Comparison of ENCODE assay signal across 15 cellular contexts in genomic region chr9:104860280-104860679, GRCh38.
DNase-seq lines count a peak whose midpoint lies in the region; ATAC-seq, FAIRE-seq and TF ChIP-seq lines count a peak whose summit lies in the region.
"Had no signal": no experiment of that assay in that cellular context is flagged by ENCODE, and none has a peak within 500 bp of the region (broad histone marks: within the 10 kb centered on the region; RNA-seq: fewer than 3 reads in every experiment).

No MANE protein-coding gene starts in this region.

- peaks cover 55% of the 10 kb centered on the region for H3K4me1 ChIP-seq in Karpas-422 (ENCODE audit: low read length)
- H3K4me1 ChIP-seq in K562 (replicated peaks in 1 of 2; ENCODE audit: control insufficient read depth in 2 of 2, insufficient read depth in 2 of 2, low read length in 2 of 2), result no peaks in the 10 kb centered on the region

- H4K20me1 ChIP-seq in Karpas-422 (ENCODE audit: insufficient read depth, low read depth, low read length) (no peaks in the 10 kb centered on the region), K562 (replicated peaks; ENCODE audit: control insufficient read depth, insufficient read depth, low read length) (no peaks in the 10 kb centered on the region)

- H3K79me2 ChIP-seq in Karpas-422 (ENCODE audit: low read length), result no peaks in the 10 kb centered on the region
- no peaks in the 10 kb centered on the region for H3K79me2 ChIP-seq in K562 (ENCODE audit: control insufficient read depth, insufficient read depth, low read length)

- TF ChIP-seq POLR2A in K562 (conservative IDR thresholded peaks at IDR 0.05), result no peak

- H3K27me3 ChIP-seq in Karpas-422 (ENCODE audit: low read length) (no peaks in the 10 kb centered on the region), K562 (ENCODE audit: control insufficient read depth in 2 of 2, insufficient read depth in 2 of 2, low read length in 2 of 2) (peaks cover 9 to 18% of the 10 kb centered on the region in 2 experiments; a peak in 4 of 5 replicates)
- H3K27me3 ChIP-seq: SJSA1 had no signal

- H3K36me3 ChIP-seq in Karpas-422 (ENCODE audit: insufficient read depth, low read length), result no peaks in the 10 kb centered on the region
- H3K36me3 ChIP-seq in K562 (ENCODE audit: control insufficient read depth, insufficient read depth, low read length), result no peaks in the 10 kb centered on the region

- ATAC-seq in GM18519 (IDR thresholded peaks at IDR 0.05; ENCODE audit: low FRiP score, unreplicated experiment), result peak; percentile 54
- no peak for ATAC-seq in K562
- peak; percentile 86 for ATAC-seq in stimulated activated memory B cell treated with anti-CD40 and anti-IgM and Interleukin-4, amounts not matched to agents 10 μg/mL and 1 μg/mL and 100 μg/mL, for 72 hours
- ATAC-seq in GM21786 (IDR thresholded peaks at IDR 0.05; ENCODE audit: unreplicated experiment), result no peak

- H2AFZ ChIP-seq in Karpas-422 (ENCODE audit: low read length) (no peak overlapping the region), K562 (ENCODE audit: low read depth, low read length) (no peak overlapping the region)

- H3K27ac ChIP-seq in Karpas-422 (ENCODE audit: low read length) (peak overlapping the region; percentile 34; the same call in 1 of the 2 replicates), K562 (ENCODE audit: extremely low read depth, low read depth, low read length) (no peak overlapping the region)
- H3K27ac ChIP-seq: SJSA1 had no signal

- intact Hi-C loops in K562 (cut with micrococcal nuclease), result no loop called here

- H3K4me2 ChIP-seq in Karpas-422 (ENCODE audit: low read depth, low read length, poor library complexity, severe bottlenecking) (no peak overlapping the region), K562 (ENCODE audit: insufficient read depth, low read length) (no peak overlapping the region)

- no peak overlapping the region for H3K9ac ChIP-seq in Karpas-422 (ENCODE audit: low read length)
- no peak overlapping the region for H3K9ac ChIP-seq in K562 (ENCODE audit: insufficient read depth in 1 of 2, low read depth in 2 of 2, low read length in 2 of 2)

- no peak for FAIRE-seq in K562 (lab: Jason Lieb, UNC)
- FAIRE-seq: urothelium cell line had no signal

- no peaks in the 10 kb centered on the region for H3K27me3 Mint-ChIP-seq in stimulated activated memory B cell treated with anti-CD40 and anti-IgM and Interleukin-4, amounts not matched to agents 10 μg/mL and 1 μg/mL and 100 μg/mL, for 72 hours
- 0 out of 2 replicates have a peak, but pooled peaks cover 3% of the 10 kb centered on the region for H3K27me3 Mint-ChIP-seq in HFFc6 (ENCODE audit: insufficient read depth)
- H3K27me3 Mint-ChIP-seq: activated CD4-positive, alpha-beta T cell treated with anti-CD3 and anti-CD28 coated beads, Interleukin-2, amount 10 ng/mL, durations not matched to agents 7 days and 5 days had no signal

- H3K4me3 Mint-ChIP-seq in stimulated activated memory B cell treated with anti-CD40 and anti-IgM and Interleukin-4, amounts not matched to agents 10 μg/mL and 1 μg/mL and 100 μg/mL, for 72 hours, result no peak overlapping the region
- H3K4me3 Mint-ChIP-seq in HFFc6, result no peak overlapping the region
- H3K4me3 Mint-ChIP-seq: activated CD4-positive, alpha-beta T cell treated with anti-CD3 and anti-CD28 coated beads, Interleukin-2, amount 10 ng/mL, durations not matched to agents 7 days and 5 days had no signal

- no peak for TF ChIP-seq EP300 in K562 (IDR thresholded peaks at IDR 0.05; ENCODE audit: low read length)

- in situ Hi-C loops in K562 (cut with MboI), result loop anchor here (5.0 to 10.0 kb wide), 2 partner anchors 297 to 555 kb away; no protein-coding TSS in a partner anchor

- TF ChIP-seq RAD21 in K562 (CRISPR knock-in tag; conservative IDR thresholded peaks at IDR 0.05 in 1 of 2, IDR thresholded peaks at IDR 0.05 in 1 of 2), result no peak

- no peaks in the 10 kb centered on the region for H3K9me3 ChIP-seq in Karpas-422 (ENCODE audit: low read length)
- no peaks in the 10 kb centered on the region for H3K9me3 ChIP-seq in K562 (replicated peaks; ENCODE audit: control insufficient read depth, insufficient read depth, low read depth, low read length)
- H3K9me3 ChIP-seq: SJSA1 had no signal

- DNase-seq in Karpas-422, result peak; percentile 56
- no peak for DNase-seq in K562 (ENCODE audit: extremely low read depth in 1 of 4, low spot score in 3 of 4)
- DNase-seq in SW480 (ENCODE audit: low spot score), result no peak
- DNase-seq in activated gamma-delta T cell treated with Interleukin-2 at 50 U/mL for 16 hours, result no peak
- no peak for DNase-seq in HFFc6
- DNase-seq: activated CD4-positive, alpha-beta T cell treated with anti-CD3 and anti-CD28 coated beads, Interleukin-2, amount 10 ng/mL, durations not matched to agents 7 days and 5 days; central memory CD4-positive, alpha-beta T cell; DMS 273 treated with DMSO at 0.1 percent for 48 hours; foreskin melanocyte; NCI-H226 had no signal

- H3K36me3 Mint-ChIP-seq in stimulated activated memory B cell treated with anti-CD40 and anti-IgM and Interleukin-4, amounts not matched to agents 10 μg/mL and 1 μg/mL and 100 μg/mL, for 72 hours, result peaks cover 6% of the 10 kb centered on the region
- H3K36me3 Mint-ChIP-seq in HFFc6 (ENCODE audit: low read depth), result no peaks in the 10 kb centered on the region

- POLR2A ChIA-PET in K562 (lab: Yijun Ruan, JAX), result no interaction called here

- CTCF ChIA-PET in K562 (lab: Yijun Ruan, JAX; ENCODE audit: low intra/inter-chr PET ratio), result no interaction called here

- H3K4me3 ChIP-seq in Karpas-422 (ENCODE audit: low read length), result no peak overlapping the region
- no peak overlapping the region for H3K4me3 ChIP-seq in K562
- H3K4me3 ChIP-seq: SJSA1 had no signal

- TF ChIP-seq CTCF in K562 (IDR thresholded peaks at IDR 0.05 in 2 of 3, conservative IDR thresholded peaks at IDR 0.05 in 1 of 3; ENCODE audit: insufficient read depth in 2 of 3, low read depth in 1 of 3, low read length in 3 of 3) (no peak), HFFc6 (IDR thresholded peaks at IDR 0.05) (no peak)

- no peaks in the 10 kb centered on the region for H3K9me2 ChIP-seq in Karpas-422 (replicated peaks; ENCODE audit: insufficient read depth, low read length)

- H3K9me3 Mint-ChIP-seq in stimulated activated memory B cell treated with anti-CD40 and anti-IgM and Interleukin-4, amounts not matched to agents 10 μg/mL and 1 μg/mL and 100 μg/mL, for 72 hours, result no peaks in the 10 kb centered on the region
- no peaks in the 10 kb centered on the region for H3K9me3 Mint-ChIP-seq in HFFc6
- H3K9me3 Mint-ChIP-seq: activated CD4-positive, alpha-beta T cell treated with anti-CD3 and anti-CD28 coated beads, Interleukin-2, amount 10 ng/mL, durations not matched to agents 7 days and 5 days had no signal

- H3K27ac Mint-ChIP-seq in stimulated activated memory B cell treated with anti-CD40 and anti-IgM and Interleukin-4, amounts not matched to agents 10 μg/mL and 1 μg/mL and 100 μg/mL, for 72 hours, result peak overlapping the region; percentile 54
- H3K27ac Mint-ChIP-seq in HFFc6, result no peak overlapping the region; the same call in 1 of the 2 replicates
- H3K27ac Mint-ChIP-seq: activated CD4-positive, alpha-beta T cell treated with anti-CD3 and anti-CD28 coated beads, Interleukin-2, amount 10 ng/mL, durations not matched to agents 7 days and 5 days had no signal

- no peaks in the 10 kb centered on the region for H3K9me1 ChIP-seq in K562 (ENCODE audit: control insufficient read depth, insufficient read depth, low read length)

- BruUV-seq in K562 (replicated peaks; lab: Mats Ljungman, UMichigan), result no TSS peak

- WGBS in K562 (ENCODE audit: insufficient coverage, low coverage, missing lambda C conversion rate), result 5% methylated on average over 2 of the region's 2 CpGs

- peaks cover 14% of the 10 kb centered on the region for H3K4me1 Mint-ChIP-seq in stimulated activated memory B cell treated with anti-CD40 and anti-IgM and Interleukin-4, amounts not matched to agents 10 μg/mL and 1 μg/mL and 100 μg/mL, for 72 hours
- H3K4me1 Mint-ChIP-seq in HFFc6 (ENCODE audit: low read depth), result peaks cover 71% of the 10 kb centered on the region
- H3K4me1 Mint-ChIP-seq: activated CD4-positive, alpha-beta T cell treated with anti-CD3 and anti-CD28 coated beads, Interleukin-2, amount 10 ng/mL, durations not matched to agents 7 days and 5 days had no signal

TF ChIP-seq in K562, 482 proteins besides CTCF, POLR2A, EP300 and RAD21:
- TF ChIP-seq SPI1 (IDR thresholded peaks at IDR 0.05; ENCODE audit: borderline replicate concordance, low read depth, low read length), result peak; percentile 89
- TF ChIP-seq CC2D1A (IDR thresholded peaks at IDR 0.05), result no peak

Comparison
In these comparisons a context has a peak if more than half of its experiments do, and no peak if none do; other contexts are left out.
1. ATAC-seq: peak in GM18519 (single experiment) and stimulated activated memory B cell treated with anti-CD40 and anti-IgM and Interleukin-4, amounts not matched to agents 10 μg/mL and 1 μg/mL and 100 μg/mL, for 72 hours (single experiment); none in K562 (single experiment) and GM21786 (single experiment).